ENCODE assay signal across 18 cellular contexts in genomic region chr4:81599646-81600231, GRCh38.
A peak's percentile ranks its signal among the peaks of the same experiment; 100 is the strongest.
DNase-seq lines count a peak whose midpoint lies in the region; FAIRE-seq and TF ChIP-seq lines count a peak whose summit lies in the region.
"Had no signal": no experiment of that assay in that cellular context is flagged by ENCODE, and none has a peak within 500 bp of the region (broad histone marks: within the 10 kb centered on the region; RNA-seq: fewer than 3 reads in every experiment).

No MANE protein-coding gene starts in this region.

- H3K27me3 ChIP-seq in H1 (replicated peaks in 1 of 4; ENCODE audit: control insufficient read depth in 3 of 4, extremely low read depth in 1 of 4, insufficient read depth in 3 of 4, low read length in 3 of 4) = no peaks in the 10 kb centered on the region
- H3K27me3 ChIP-seq in mesenchymal stem cell (ENCODE audit: control insufficient read depth in 1 of 2, insufficient read depth in 1 of 2, low read length in 2 of 2) = peaks cover 0 to 22% of the 10 kb centered on the region in 2 experiments
- no peaks in the 10 kb centered on the region for H3K27me3 ChIP-seq in smooth muscle cell (ENCODE audit: low read depth)
- no peaks in the 10 kb centered on the region for H3K27me3 ChIP-seq in stomach
- H3K27me3 ChIP-seq: MG63 had no signal

- no peak overlapping the region for H3K9ac ChIP-seq in H1 (replicated peaks in 1 of 4; ENCODE audit: extremely low read depth in 1 of 4, low read depth in 3 of 4, low read length in 3 of 4)
- H3K9ac ChIP-seq in mesenchymal stem cell (ENCODE audit: low read length) = peak overlapping the region; percentile 14
- H3K9ac ChIP-seq in smooth muscle cell (ENCODE audit: low read depth) = no peak overlapping the region

- POLR2A ChIA-PET in H1 (lab: Charles Lee; ENCODE audit: partially characterized antibody) = no interaction called here

- WGBS in H1 (ENCODE audit: extremely low coverage in 1 of 2, insufficient coverage in 1 of 2, insufficient read length in 1 of 2, insufficient replicate concordance in 2 of 2, low coverage in 1 of 2, low lambda C conversion rate in 2 of 2, missing lambda C conversion rate in 1 of 2), 2 experiments = 91% methylated on average over 3 of the region's 3 CpGs; no CpG with 5 or more reads in 1 of the 2 experiments
- WGBS in mesenchymal stem cell = 88% methylated on average over 3 of the region's 3 CpGs
- 66% methylated on average over 3 of the region's 3 CpGs for WGBS in smooth muscle cell (ENCODE audit: low lambda C conversion rate)
- 64 to 73% (median 70%) methylated on average over 3 of the region's 3 CpGs for WGBS in stomach, 5 donors

- DNase-seq in NCI-H526 (lab: John Stamatoyannopoulos, UW) (peak; percentile 31 to 37), H1 (ENCODE audit: low read depth in 1 of 2, low spot score in 2 of 2) (no peak), mesenchymal stem cell (no peak), smooth muscle cell (lab: John Stamatoyannopoulos, UW; ENCODE audit: unreplicated experiment) (no peak), NCI-H1417 (lab: John Stamatoyannopoulos, UW) (no peak), stomach (no peak), AML-193 (lab: John Stamatoyannopoulos, UW) (no peak)
- DNase-seq: CD4-positive, alpha-beta memory T cell; DMS79; H9; IMR-90; Karpas-422; MG63; NCI-H1105; NCI-H1694 treated with DMSO at 0.1 percent for 48 hours; NCI-H748 treated with DMSO at 0.1 percent for 48 hours; RPMI8226; SIG-M5 had no signal

- H3K23ac ChIP-seq in H1 (ENCODE audit: insufficient read length) (no peak overlapping the region), mesenchymal stem cell (ENCODE audit: low read length in 2 of 2) (no peak overlapping the region)

- H3K4ac ChIP-seq in H1 (replicated peaks; ENCODE audit: insufficient read length, low read depth, low read length) (no peak overlapping the region), mesenchymal stem cell (ENCODE audit: low read depth in 1 of 2, low read length in 2 of 2) (no peak overlapping the region)

- no peak overlapping the region for H3K27ac ChIP-seq in H1 (ENCODE audit: low read depth, low read length)
- H3K27ac ChIP-seq in mesenchymal stem cell (ENCODE audit: low read length, poor library complexity, severe bottlenecking) = no peak overlapping the region
- H3K27ac ChIP-seq in smooth muscle cell (ENCODE audit: low read depth) = no peak overlapping the region
- peak overlapping the region in 2 of 5 donors; percentile 40 to 46 for H3K27ac ChIP-seq in stomach

- TF ChIP-seq POLR2A in H1 (IDR thresholded peaks at IDR 0.05; ENCODE audit: control extremely low read depth in 1 of 2, low read depth in 2 of 2, low read length in 2 of 2) (no peak), stomach (IDR thresholded peaks at IDR 0.05) (no peak)

- H3K14ac ChIP-seq in H1 (ENCODE audit: insufficient read length) = no peak overlapping the region
- no peak overlapping the region for H3K14ac ChIP-seq in mesenchymal stem cell (ENCODE audit: low read length in 2 of 2)

- no peak overlapping the region for H2BK20ac ChIP-seq in H1 (ENCODE audit: low read length)

- H2BK15ac ChIP-seq in H1 (ENCODE audit: low read length) = no peak overlapping the region
- H2BK15ac ChIP-seq in mesenchymal stem cell (ENCODE audit: low read depth, poor library complexity, severe bottlenecking) = no peak overlapping the region

- H3K23me2 ChIP-seq in H1 (ENCODE audit: low read depth, low read length) = no peaks in the 10 kb centered on the region

- H2AK5ac ChIP-seq in H1 (ENCODE audit: low read depth, low read length) = no peak overlapping the region
- no peak overlapping the region for H2AK5ac ChIP-seq in mesenchymal stem cell (ENCODE audit: low read length, severe bottlenecking)

- H3K18ac ChIP-seq in H1 (ENCODE audit: extremely low read depth, low read length) (no peak overlapping the region), mesenchymal stem cell (ENCODE audit: low read depth in 1 of 2, low read length in 2 of 2) (no peak overlapping the region)

- H3K79me2 ChIP-seq in H1 (ENCODE audit: control insufficient read depth in 1 of 2, insufficient read depth in 2 of 2, low read length in 2 of 2) (no peaks in the 10 kb centered on the region), smooth muscle cell (ENCODE audit: low read depth) (no peaks in the 10 kb centered on the region)

- H3K79me1 ChIP-seq in H1 (ENCODE audit: low read depth, low read length) = no peaks in the 10 kb centered on the region
- H3K79me1 ChIP-seq in mesenchymal stem cell (replicated peaks; ENCODE audit: low read length, poor library complexity, severe bottlenecking) = no peaks in the 10 kb centered on the region

- no peaks in the 10 kb centered on the region for H4K20me1 ChIP-seq in H1 (replicated peaks in 1 of 2; ENCODE audit: control insufficient read depth in 1 of 2, insufficient read depth in 2 of 2, low read length in 2 of 2)
- H4K20me1 ChIP-seq in smooth muscle cell (ENCODE audit: low read depth) = no peaks in the 10 kb centered on the region

- intact Hi-C loops in stomach (cut with DNase I; ENCODE audit: low total_unique reads) = no loop called here

- TF ChIP-seq CTCF in H1 (IDR thresholded peaks at IDR 0.05; ENCODE audit: control extremely low read depth in 1 of 3, insufficient read depth in 1 of 3, low read depth in 1 of 3, low read length in 3 of 3) (no peak), smooth muscle cell (IDR thresholded peaks at IDR 0.05; ENCODE audit: borderline replicate concordance, insufficient read depth, poor library complexity, severe bottlenecking) (no peak), stomach (IDR thresholded peaks at IDR 0.05) (no peak)

- no peak for FAIRE-seq in H1 (lab: Jason Lieb, UNC)

- H3K56ac ChIP-seq in H1 (replicated peaks; ENCODE audit: insufficient read length, low read depth, low read length) = no peak overlapping the region

- H2BK120ac ChIP-seq in H1 (replicated peaks; ENCODE audit: low read depth, low read length) (no peak overlapping the region), mesenchymal stem cell (ENCODE audit: low read depth, low read length) (no peak overlapping the region)

- H3K4me2 ChIP-seq in H1 (ENCODE audit: insufficient read depth in 1 of 2, low read depth in 2 of 2, low read length in 2 of 2) (no peak overlapping the region), mesenchymal stem cell (ENCODE audit: low read length, poor library complexity, severe bottlenecking) (no peak overlapping the region), smooth muscle cell (peak overlapping the region; percentile 68)

- H3K4me3 ChIP-seq in H1 (ENCODE audit: extremely low read depth in 1 of 4, insufficient read depth in 2 of 4, low read depth in 3 of 4, low read length in 4 of 4) (no peak overlapping the region), mesenchymal stem cell (ENCODE audit: insufficient read depth in 1 of 2, low read depth in 1 of 2, low read length in 2 of 2) (peak overlapping the region in 1 of 2 experiments; percentile 36), smooth muscle cell (no peak overlapping the region), stomach (no peak overlapping the region)
- H3K4me3 ChIP-seq: MG63 had no signal

- H2BK5ac ChIP-seq in H1 (ENCODE audit: low read depth, low read length) (no peak overlapping the region), mesenchymal stem cell (ENCODE audit: low read depth, low read length, poor library complexity, severe bottlenecking) (no peak overlapping the region)

- H2BK12ac ChIP-seq in H1 (ENCODE audit: low read depth, low read length) (no peak overlapping the region), mesenchymal stem cell (ENCODE audit: low read length in 2 of 2) (no peak overlapping the region)

- CTCF ChIA-PET in H1 (lab: Charles Lee; ENCODE audit: partially characterized antibody) = interaction anchor here (0.7 to 1.2 kb wide), 2 partner anchors 9 to 88 kb away, joined by 3 read pairs; no protein-coding TSS in a partner anchor

- H3K4me1 ChIP-seq in H1 (replicated peaks in 1 of 4; ENCODE audit: control insufficient read depth in 3 of 4, insufficient read depth in 4 of 4, low read length in 3 of 4) = peaks cover 0 to 12% (median 3%) of the 10 kb centered on the region in 4 experiments; a peak in 2 of 7 replicates
- no peaks in the 10 kb centered on the region for H3K4me1 ChIP-seq in mesenchymal stem cell (ENCODE audit: control insufficient read depth, insufficient read depth, low read depth, low read length)
- peaks cover 20% of the 10 kb centered on the region for H3K4me1 ChIP-seq in smooth muscle cell (ENCODE audit: low read depth)
- H3K4me1 ChIP-seq in stomach = peaks cover 13 to 53% (median 34%) of the 10 kb centered on the region in 4 donors

- no peaks in the 10 kb centered on the region; a peak in 1 of 8 replicates for H3K36me3 ChIP-seq in H1 (ENCODE audit: control insufficient read depth in 2 of 4, insufficient read depth in 4 of 4, low read length in 3 of 4)
- no peaks in the 10 kb centered on the region for H3K36me3 ChIP-seq in mesenchymal stem cell (ENCODE audit: control insufficient read depth in 1 of 2, insufficient read depth in 2 of 2, low read depth in 1 of 2, low read length in 2 of 2)
- H3K36me3 ChIP-seq in smooth muscle cell (ENCODE audit: low read depth) = no peaks in the 10 kb centered on the region
- no peaks in the 10 kb centered on the region for H3K36me3 ChIP-seq in stomach
- H3K36me3 ChIP-seq: MG63 had no signal

- H4K8ac ChIP-seq in H1 (ENCODE audit: extremely low read depth, insufficient read depth, low read length) (no peak overlapping the region), mesenchymal stem cell (ENCODE audit: low read length) (no peak overlapping the region)

- H3K9me3 ChIP-seq in H1 (ENCODE audit: insufficient read depth in 2 of 2, low read depth in 1 of 2, low read length in 1 of 2) = no peaks in the 10 kb centered on the region; a peak in 1 of 4 replicates
- peaks cover 7% of the 10 kb centered on the region for H3K9me3 ChIP-seq in mesenchymal stem cell (ENCODE audit: control insufficient read depth, low read length)
- H3K9me3 ChIP-seq in smooth muscle cell (replicated peaks; ENCODE audit: low read depth) = no peaks in the 10 kb centered on the region
- peaks cover 0 to 7% (median 3%) of the 10 kb centered on the region in 4 donors for H3K9me3 ChIP-seq in stomach
- H3K9me3 ChIP-seq: MG63 had no signal

- TF ChIP-seq RAD21 in H1 (IDR thresholded peaks at IDR 0.05 in 1 of 2, conservative IDR thresholded peaks at IDR 0.05 in 1 of 2; ENCODE audit: low read depth in 2 of 2, low read length in 2 of 2) = no peak

- H3F3A ChIP-seq in smooth muscle cell (ENCODE audit: low read depth) = no peaks in the 10 kb centered on the region

- no peak overlapping the region for H4K91ac ChIP-seq in H1 (replicated peaks; ENCODE audit: insufficient read length, low read length)
- H4K91ac ChIP-seq in mesenchymal stem cell (ENCODE audit: low read length) = no peak overlapping the region

- no peak for TF ChIP-seq EP300 in H1 (IDR thresholded peaks at IDR 0.05; ENCODE audit: borderline replicate concordance in 1 of 2, low read depth in 2 of 2, low read length in 2 of 2)
- TF ChIP-seq EP300 in stomach (IDR thresholded peaks at IDR 0.05) = no peak

- H4K5ac ChIP-seq in H1 (ENCODE audit: insufficient read length, low read depth, low read length) = no peak overlapping the region

- H2AFZ ChIP-seq in H1 (ENCODE audit: low read length) = 0 out of 2 replicates have a peak overlapping the region, but pooled peaks have one; percentile 13
- H2AFZ ChIP-seq in mesenchymal stem cell (ENCODE audit: low read depth, low read length) = no peak overlapping the region
- H2AFZ ChIP-seq in smooth muscle cell (ENCODE audit: low read depth) = no peak overlapping the region

TF ChIP-seq in H1, 55 proteins besides CTCF, POLR2A, EP300 and RAD21 (continues in another document):
- TF ChIP-seq SP4 (IDR thresholded peaks at IDR 0.05; ENCODE audit: low read length) (no peak), CHD2 (IDR thresholded peaks at IDR 0.05; ENCODE audit: low read length) (no peak)

Comparison
In these comparisons a context has a peak if more than half of its experiments do, and no peak if none do; other contexts are left out.
1. DNase-seq: peak in NCI-H526 (2 of 2); none in H1 (0 of 2), mesenchymal stem cell (single experiment), smooth muscle cell (single experiment), NCI-H1417 (0 of 3), stomach (single experiment) and AML-193 (0 of 2).